1 cellular context compared by ENCODE assay signal in genomic region chr4:25172964-25173917, GRCh38.
TF ChIP-seq lines count a peak whose summit lies in the region.

No MANE protein-coding gene starts in this region.

TF ChIP-seq in IMR-90, 13 proteins besides CTCF, POLR2A, EP300 and RAD21 (continued from another document):
- TF ChIP-seq MAZ (IDR thresholded peaks at IDR 0.05; ENCODE audit: borderline replicate concordance, low read depth, low read length) (no peak), USF2 (IDR thresholded peaks at IDR 0.05; ENCODE audit: low read depth, low read length) (0 out of 2 replicates have a peak, but pooled peaks have one; percentile 25)
